In the genomic region with DNA sequence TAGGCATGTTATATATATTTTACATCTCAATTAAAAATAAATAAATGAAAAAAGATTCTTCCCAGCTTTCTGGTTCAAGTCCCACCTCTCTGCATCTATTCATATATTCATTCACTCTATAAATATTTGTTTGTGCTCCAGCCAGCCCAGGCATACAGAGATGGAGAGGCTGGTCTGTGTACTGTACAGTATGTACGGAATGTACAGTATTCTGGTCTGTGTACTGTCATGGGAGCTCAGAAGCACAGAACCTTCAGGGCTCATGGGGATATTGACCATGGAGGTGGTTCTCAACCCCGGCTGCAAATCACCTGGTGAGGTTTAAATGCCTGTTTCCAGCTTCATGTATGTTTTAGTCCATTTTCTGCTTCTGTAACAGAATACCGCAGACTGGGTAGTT, we compare ENCODE assay signal across 17 cellular contexts.
"Had no signal": no experiment of that assay in that cellular context is flagged by ENCODE, and none has a peak within 500 bp of the region (broad histone marks: within the 10 kb centered on the region; RNA-seq: fewer than 3 reads in every experiment).

No MANE protein-coding gene starts in this region.

- H3K9me3 Mint-ChIP-seq: effector memory CD8-positive, alpha-beta T cell; memory B cell; type B pancreatic cell had no signal

- H3K27me3 ChIP-seq: gastrocnemius medialis, ovary, suprapubic skin, thyroid gland had no signal

- H3K27ac Mint-ChIP-seq: effector memory CD8-positive, alpha-beta T cell; memory B cell; type B pancreatic cell had no signal

- H3K36me3 Mint-ChIP-seq: memory B cell, type B pancreatic cell had no signal

- H3K4me3 ChIP-seq: esophagus muscularis mucosa, gastrocnemius medialis, lower lobe of right lung, ovary, suprapubic skin, thyroid gland had no signal

- DNase-seq: central memory CD4-positive, alpha-beta T cell; effector memory CD8-positive, alpha-beta T cell; gastrocnemius medialis; islet precursor cell; lower lobe of right lung; midbrain; right cardiac atrium; stimulated activated CD4-positive, alpha-beta T cell treated with anti-CD3 and anti-CD28 coated beads, Interleukin-2, amount 100 ng/mL, for 24 hours; stimulated activated naive CD8-positive, alpha-beta T cell treated with anti-CD3 and anti-CD28 coated beads, Interleukin-15, Interleukin-2, amounts not matched to agents 100 U/mL and 50 U/mL, for 24 hours; thyroid gland had no signal

- H3K4me3 Mint-ChIP-seq: effector memory CD8-positive, alpha-beta T cell; memory B cell; type B pancreatic cell had no signal

- H3K27ac ChIP-seq: epithelial cell of prostate, esophagus muscularis mucosa, gastrocnemius medialis, lower lobe of right lung, ovary, suprapubic skin, thyroid gland had no signal

- ATAC-seq: effector memory CD8-positive, alpha-beta T cell; left lobe of liver; lower lobe of right lung; right cardiac atrium; stimulated activated naive CD8-positive, alpha-beta T cell treated with anti-CD3 and anti-CD28 coated beads, Interleukin-15, Interleukin-2, amounts not matched to agents 100 U/mL and 50 U/mL, for 24 hours had no signal

- H3K9me3 ChIP-seq: esophagus muscularis mucosa, gastrocnemius medialis, lower lobe of right lung, ovary, suprapubic skin, thyroid gland had no signal

- H3K36me3 ChIP-seq: esophagus muscularis mucosa, gastrocnemius medialis, lower lobe of right lung, ovary, suprapubic skin, thyroid gland had no signal
